In the genomic region with DNA sequence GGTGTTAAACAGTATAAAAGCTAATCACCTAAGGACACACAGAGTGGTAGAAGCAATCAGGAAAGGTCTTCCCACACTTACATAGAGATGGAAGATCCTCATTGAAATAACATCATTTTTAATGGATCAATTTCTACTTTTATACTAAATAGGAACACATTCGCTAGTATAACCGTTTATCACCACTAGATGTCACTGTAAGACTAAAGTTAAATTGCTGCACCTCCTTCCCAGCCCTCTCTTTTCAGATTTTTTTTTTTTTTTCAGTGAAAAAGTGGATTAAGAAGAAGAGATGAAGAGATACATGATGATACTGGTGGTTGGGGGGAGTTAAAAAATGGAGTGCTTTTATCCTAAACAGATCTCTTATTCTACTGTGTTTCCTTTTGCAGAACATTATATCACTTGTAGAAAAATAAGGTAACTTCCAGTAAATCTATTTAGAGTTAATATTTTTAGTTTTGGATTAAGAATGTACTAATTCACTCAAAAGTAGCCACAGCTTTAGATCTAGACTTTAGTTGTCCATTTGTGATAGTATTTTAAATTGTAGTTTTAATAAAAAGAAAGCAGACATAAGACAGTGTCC, we compare ENCODE assay signal across 8 cellular contexts.
DNase-seq lines count a peak whose midpoint lies in the region; ATAC-seq, FAIRE-seq and TF ChIP-seq lines count a peak whose summit lies in the region.

No MANE protein-coding gene starts in this region.

- no peak overlapping the region for H2BK5ac ChIP-seq in H1 (ENCODE audit: low read depth, low read length)

- H3K9me3 ChIP-seq in H1 (ENCODE audit: insufficient read depth in 2 of 2, low read depth in 1 of 2, low read length in 1 of 2) = no peaks in the 10 kb centered on the region
- no peaks in the 10 kb centered on the region for H3K9me3 ChIP-seq in neural progenitor cell (ENCODE audit: low read depth)

- no peak overlapping the region for H3K9ac ChIP-seq in H1 (replicated peaks in 1 of 4; ENCODE audit: extremely low read depth in 1 of 4, low read depth in 3 of 4, low read length in 3 of 4)
- H3K9ac ChIP-seq in neural progenitor cell = no peak overlapping the region

- no peak overlapping the region for H4K5ac ChIP-seq in H1 (ENCODE audit: insufficient read length, low read depth, low read length)

- 5% methylated on average over 2 of the region's 2 CpGs; no CpG with 5 or more reads in 1 of the 2 experiments for WGBS in H1 (ENCODE audit: extremely low coverage in 1 of 2, insufficient coverage in 1 of 2, insufficient read length in 1 of 2, insufficient replicate concordance in 2 of 2, low coverage in 1 of 2, low lambda C conversion rate in 2 of 2, missing lambda C conversion rate in 1 of 2), 2 experiments

- TF ChIP-seq POLR2A in GM18505 (IDR thresholded peaks at IDR 0.05; ENCODE audit: borderline replicate concordance, extremely low read depth, insufficient read depth, insufficient read length) (no peak), H1 (IDR thresholded peaks at IDR 0.05; ENCODE audit: control extremely low read depth in 1 of 2, low read depth in 2 of 2, low read length in 2 of 2) (no peak)

- peak; percentile 42 for FAIRE-seq in H1 (lab: Jason Lieb, UNC)

- no peak overlapping the region for H2BK120ac ChIP-seq in H1 (replicated peaks; ENCODE audit: low read depth, low read length)

- no peaks in the 10 kb centered on the region for H3K36me3 Mint-ChIP-seq in neural progenitor cell

- no peaks in the 10 kb centered on the region for H3K27me3 Mint-ChIP-seq in neural progenitor cell (ENCODE audit: insufficient read depth, low read depth)

- H3K9me3 Mint-ChIP-seq in neural progenitor cell = no peaks in the 10 kb centered on the region

- no peak overlapping the region for H2AK5ac ChIP-seq in H1 (ENCODE audit: low read depth, low read length)

- no peak overlapping the region for H2AFZ ChIP-seq in H1 (ENCODE audit: low read length)
- H2AFZ ChIP-seq in neural progenitor cell (replicated peaks) = no peak overlapping the region

- H4K8ac ChIP-seq in H1 (ENCODE audit: extremely low read depth, insufficient read depth, low read length) = no peak overlapping the region

- CTCF ChIA-PET in H1 (lab: Charles Lee; ENCODE audit: partially characterized antibody) = interaction anchor here (0.6 to 2.4 kb wide), 19 partner anchors 8 to 1353 kb away, joined by 3 to 10 read pairs (median 3); no protein-coding TSS in a partner anchor

- H3K79me2 ChIP-seq in H1 (ENCODE audit: control insufficient read depth in 1 of 2, insufficient read depth in 2 of 2, low read length in 2 of 2) (no peaks in the 10 kb centered on the region), neural progenitor cell (ENCODE audit: low read depth) (no peaks in the 10 kb centered on the region)

- no peak overlapping the region for H3K18ac ChIP-seq in H1 (ENCODE audit: extremely low read depth, low read length)

- H3K23ac ChIP-seq in H1 (ENCODE audit: insufficient read length) = no peak overlapping the region

- no peak for TF ChIP-seq EP300 in H1 (IDR thresholded peaks at IDR 0.05; ENCODE audit: borderline replicate concordance in 1 of 2, low read depth in 2 of 2, low read length in 2 of 2)

- POLR2A ChIA-PET in H1 (lab: Charles Lee; ENCODE audit: partially characterized antibody) = no interaction called here

- H2BK15ac ChIP-seq in H1 (ENCODE audit: low read length) = no peak overlapping the region

- no peaks in the 10 kb centered on the region; a peak in 1 of 7 replicates for H3K4me1 ChIP-seq in H1 (replicated peaks in 1 of 4; ENCODE audit: control insufficient read depth in 3 of 4, insufficient read depth in 4 of 4, low read length in 3 of 4)
- H3K4me1 ChIP-seq in neural progenitor cell = peaks cover 17% of the 10 kb centered on the region

- H4K20me1 ChIP-seq in H1 (replicated peaks in 1 of 2; ENCODE audit: control insufficient read depth in 1 of 2, insufficient read depth in 2 of 2, low read length in 2 of 2) (no peaks in the 10 kb centered on the region), neural progenitor cell (ENCODE audit: low read depth) (no peaks in the 10 kb centered on the region)

- peaks cover 17% of the 10 kb centered on the region for H3K4me1 Mint-ChIP-seq in neural progenitor cell

- no peak overlapping the region for H3K27ac ChIP-seq in H1 (ENCODE audit: low read depth, low read length)
- no peak overlapping the region for H3K27ac ChIP-seq in neural progenitor cell

- no peak overlapping the region for H3K4ac ChIP-seq in H1 (replicated peaks; ENCODE audit: insufficient read length, low read depth, low read length)

- peak; percentile 76 to 83 for TF ChIP-seq RAD21 in H1 (IDR thresholded peaks at IDR 0.05 in 1 of 2, conservative IDR thresholded peaks at IDR 0.05 in 1 of 2; ENCODE audit: low read depth in 2 of 2, low read length in 2 of 2)

- no peak overlapping the region for H3K14ac ChIP-seq in H1 (ENCODE audit: insufficient read length)

- H3K4me2 ChIP-seq in H1 (ENCODE audit: insufficient read depth in 1 of 2, low read depth in 2 of 2, low read length in 2 of 2) (no peak overlapping the region), neural progenitor cell (no peak overlapping the region)

- H3F3A ChIP-seq in neural progenitor cell (ENCODE audit: low read depth) = peaks cover 13% of the 10 kb centered on the region

- no peaks in the 10 kb centered on the region for H3K79me1 ChIP-seq in H1 (ENCODE audit: low read depth, low read length)

- H3K27ac Mint-ChIP-seq in neural progenitor cell = no peak overlapping the region

- H3K36me3 ChIP-seq in H1 (ENCODE audit: control insufficient read depth in 2 of 4, insufficient read depth in 4 of 4, low read length in 3 of 4) (no peaks in the 10 kb centered on the region), neural progenitor cell (no peaks in the 10 kb centered on the region)

- H3K56ac ChIP-seq in H1 (replicated peaks; ENCODE audit: insufficient read length, low read depth, low read length) = no peak overlapping the region

- no peak overlapping the region for H4K91ac ChIP-seq in H1 (replicated peaks; ENCODE audit: insufficient read length, low read length)

- TF ChIP-seq CTCF in H1 (IDR thresholded peaks at IDR 0.05; ENCODE audit: control extremely low read depth in 1 of 3, insufficient read depth in 1 of 3, low read depth in 1 of 3, low read length in 3 of 3) (peak in 2 of 3 experiments; percentile 28 to 55; a peak in 2 of 4 replicates), neural progenitor cell (IDR thresholded peaks at IDR 0.05) (peak; percentile 82)

- H2BK20ac ChIP-seq in H1 (ENCODE audit: low read length) = no peak overlapping the region

- H3K4me3 ChIP-seq in H1 (ENCODE audit: extremely low read depth in 1 of 4, insufficient read depth in 2 of 4, low read depth in 3 of 4, low read length in 4 of 4) (no peak overlapping the region), neural progenitor cell (no peak overlapping the region)

- DNase-seq in Ammon's horn (ENCODE audit: low spot score) (peak; percentile 64), OCI-M1 (lab: John Stamatoyannopoulos, UW) (peak; percentile 74), H1 (ENCODE audit: low read depth in 1 of 2, low spot score in 2 of 2) (no peak), neural progenitor cell (ENCODE audit: low spot score) (peak; percentile 70), occipital lobe (lab: John Stamatoyannopoulos, UW) (no peak), ecto neural progenitor cell (ENCODE audit: low spot score) (no peak)

- H3K27me3 ChIP-seq in H1 (replicated peaks in 1 of 4; ENCODE audit: control insufficient read depth in 3 of 4, extremely low read depth in 1 of 4, insufficient read depth in 3 of 4, low read length in 3 of 4) (no peaks in the 10 kb centered on the region), neural progenitor cell (no peaks in the 10 kb centered on the region)

- no peak overlapping the region for H3K4me3 Mint-ChIP-seq in neural progenitor cell

- peak; percentile 67 for ATAC-seq in GM18505 (IDR thresholded peaks at IDR 0.05; ENCODE audit: unreplicated experiment)
- peak; percentile 63 for ATAC-seq in HG03432 (IDR thresholded peaks at IDR 0.05; ENCODE audit: unreplicated experiment)

- no peaks in the 10 kb centered on the region for H3K23me2 ChIP-seq in H1 (ENCODE audit: low read depth, low read length)

- no peak overlapping the region for H2BK12ac ChIP-seq in H1 (ENCODE audit: low read depth, low read length)

TF ChIP-seq in H1, 55 proteins besides CTCF, POLR2A, EP300 and RAD21:
- no peak for TF ChIP-seq EGR1 (IDR thresholded peaks at IDR 0.05; ENCODE audit: borderline replicate concordance, low read depth, low read length)
- TF ChIP-seq RFX5 (IDR thresholded peaks at IDR 0.05; ENCODE audit: borderline replicate concordance, low read depth, low read length) = no peak
- no peak for TF ChIP-seq ATF3 (IDR thresholded peaks at IDR 0.05; ENCODE audit: insufficient read depth, low read depth, low read length)
- no peak for TF ChIP-seq CREB1 (IDR thresholded peaks at IDR 0.05)
- no peak for TF ChIP-seq SIN3A (conservative IDR thresholded peaks at IDR 0.05 in 1 of 2, IDR thresholded peaks at IDR 0.05 in 1 of 2; ENCODE audit: low read depth in 1 of 2, low read length in 2 of 2)
- TF ChIP-seq SRF (IDR thresholded peaks at IDR 0.05; ENCODE audit: low read depth, low read length) = no peak
- no peak for TF ChIP-seq BCL11A (IDR thresholded peaks at IDR 0.05; ENCODE audit: low read depth in 2 of 2, low read length in 2 of 2)
- no peak for TF ChIP-seq RXRA (IDR thresholded peaks at IDR 0.05; ENCODE audit: insufficient read depth, low read depth, low read length)
- TF ChIP-seq FOSL1 (IDR thresholded peaks at IDR 0.05; ENCODE audit: insufficient read depth, low read depth, low read length) = no peak
- no peak for TF ChIP-seq CTBP2 (IDR thresholded peaks at IDR 0.05; ENCODE audit: borderline replicate concordance, insufficient read depth, insufficient read length, low read length)
- no peak for TF ChIP-seq SUZ12 (IDR thresholded peaks at IDR 0.05; ENCODE audit: low read length)
- no peak for TF ChIP-seq EZH2 (IDR thresholded peaks at IDR 0.05; ENCODE audit: low read depth, low read length, severe bottlenecking)
- no peak for TF ChIP-seq JUN (IDR thresholded peaks at IDR 0.05; ENCODE audit: low read depth, low read length)

Comparison
In these comparisons a context has a peak if more than half of its experiments do, and no peak if none do; other contexts are left out.
1. DNase-seq: peak in Ammon's horn (single experiment), OCI-M1 (single experiment) and neural progenitor cell (single experiment); none in H1 (0 of 2), occipital lobe (single experiment) and ecto neural progenitor cell (single experiment).